In genomic region chr1:117895482-117896114, GRCh38 we compare ENCODE assay signal across 8 cellular contexts. TPM values are rescaled to one million over a fixed set of nuclear protein-coding genes. Genes with fewer than 3 reads are reported as not detected.
DNase-seq lines count a peak whose midpoint lies in the region; ATAC-seq and TF ChIP-seq lines count a peak whose summit lies in the region.

No MANE protein-coding gene starts in this region.

- CTCF ChIA-PET in CD8-positive, alpha-beta memory T cell (lab: Charles Lee), result interaction anchor here (0.9 to 2.2 kb wide), 6 partner anchors 10 to 34 kb away, joined by 3 to 14 read pairs (median 4); partner anchors contain the start of genes GDAP2 and WDR3

- no peaks in the 10 kb centered on the region for H3K9me3 ChIP-seq in CD8-positive, alpha-beta memory T cell (ENCODE audit: low read length)
- H3K9me3 ChIP-seq in lung (ENCODE audit: control insufficient read depth in 2 of 2, insufficient read depth in 1 of 2, low read length in 1 of 2), result no peaks in the 10 kb centered on the region

- H3K4me3 ChIP-seq in CD8-positive, alpha-beta memory T cell (ENCODE audit: low read length), result no peak overlapping the region
- H3K4me3 ChIP-seq in choroid plexus epithelial cell (ENCODE audit: low read depth, low read length), result no peak overlapping the region
- no peak overlapping the region for H3K4me3 ChIP-seq in lung

- H3K27ac Mint-ChIP-seq in CD8-positive, alpha-beta memory T cell, result peak overlapping the region in 6 of 8 donors; percentile 1 to 51 (median 10)

- no peaks in the 10 kb centered on the region for H3K27me3 Mint-ChIP-seq in CD8-positive, alpha-beta memory T cell

- TF ChIP-seq CTCF in choroid plexus epithelial cell (conservative IDR thresholded peaks at IDR 0.05; ENCODE audit: low read depth, low read length) (peak; percentile 81), lung (IDR thresholded peaks at IDR 0.05; ENCODE audit: control extremely low read depth, extremely low read depth) (peak; percentile 47)

- no peak overlapping the region for H3K27ac ChIP-seq in CD8-positive, alpha-beta memory T cell (ENCODE audit: low read depth, low read length)
- no peak overlapping the region for H3K27ac ChIP-seq in lung (ENCODE audit: low read depth in 1 of 2, low read length in 1 of 2)

- peaks cover 12% of the 10 kb centered on the region for H3K36me3 ChIP-seq in CD8-positive, alpha-beta memory T cell (ENCODE audit: insufficient read depth, low read length)
- H3K36me3 ChIP-seq in lung (ENCODE audit: control insufficient read depth in 2 of 2, insufficient read depth in 2 of 2, low read length in 2 of 2), result peaks cover 12 to 21% of the 10 kb centered on the region in 2 donors

- POLR2A ChIA-PET in CD8-positive, alpha-beta memory T cell (lab: Charles Lee), result no interaction called here

- peaks cover 4 to 71% (median 23%) of the 10 kb centered on the region in 3 donors for H3K36me3 Mint-ChIP-seq in CD8-positive, alpha-beta memory T cell

- ATAC-seq in GM19324 (IDR thresholded peaks at IDR 0.05; ENCODE audit: low FRiP score, unreplicated experiment), result peak; percentile 52
- ATAC-seq in HG03439 (IDR thresholded peaks at IDR 0.05; ENCODE audit: unreplicated experiment), result peak; percentile 88
- no peak for ATAC-seq in lung (ENCODE audit: insufficient read depth, low FRiP score)

- WGBS in lung, 2 donors, result 26 to 39% methylated on average over 4 of the region's 4 CpGs

- H3K4me1 ChIP-seq in CD8-positive, alpha-beta memory T cell (ENCODE audit: insufficient read depth, low read length), result no peaks in the 10 kb centered on the region
- H3K4me1 ChIP-seq in lung (ENCODE audit: control insufficient read depth in 2 of 2, insufficient read depth in 2 of 2, low read length in 2 of 2), result no peaks in the 10 kb centered on the region

- H3K27me3 ChIP-seq in CD8-positive, alpha-beta memory T cell (ENCODE audit: insufficient read depth, low read length, poor library complexity, severe bottlenecking), result no peaks in the 10 kb centered on the region
- no peaks in the 10 kb centered on the region for H3K27me3 ChIP-seq in lung (ENCODE audit: control insufficient read depth, insufficient read depth)

- peak; percentile 18 to 60 (median 33) for DNase-seq in CD8-positive, alpha-beta memory T cell
- peak; percentile 60 for DNase-seq in NCI-H345 treated with DMSO at 0.1 percent for 48 hours (lab: John Stamatoyannopoulos, UW; ENCODE audit: unreplicated experiment)
- peak; percentile 52 for DNase-seq in activated CD4-positive, CD25-positive, alpha-beta regulatory T cell treated with anti-CD3 and anti-CD28 coated beads, Interleukin-2, amount 50 U/mL, for 72 hours
- peak; percentile 94 for DNase-seq in choroid plexus epithelial cell (ENCODE audit: low read depth)
- DNase-seq in lung (ENCODE audit: low spot score), result peak; percentile 54
- peak; percentile 28 for DNase-seq in stimulated activated CD8-positive, alpha-beta memory T cell treated with anti-CD3 and anti-CD28 coated beads, Interleukin-15, amount 100 ng/mL, for 1 hour (ENCODE audit: low read depth)

- no peak overlapping the region for H3K4me3 Mint-ChIP-seq in CD8-positive, alpha-beta memory T cell

- H3K4me1 Mint-ChIP-seq in CD8-positive, alpha-beta memory T cell, result peaks cover 1 to 5% (median 4%) of the 10 kb centered on the region in 3 donors

- H3K9me3 Mint-ChIP-seq in CD8-positive, alpha-beta memory T cell, result no peaks in the 10 kb centered on the region

RNA-seq across cellular contexts. Expression of gene GDAP2, which starts 33.8 kb away (rescaled TPM):
- 10 to 100 TPM; 26.4 to 31.7 TPM for total RNA-seq in CD8-positive, alpha-beta memory T cell
- 10.0 TPM for polyA plus RNA-seq in CD8-positive, alpha-beta memory T cell
- total RNA-seq in lung, result 10 to 100 TPM; 27.0 to 52.2 TPM
- 1 to 10 TPM; 5.1 to 7.4 TPM for polyA plus RNA-seq in lung

RNA-seq across cellular contexts. Expression of gene WDR3, which starts 33.9 kb away (rescaled TPM):
- 10 to 100 TPM; 77.2 to 81.4 TPM for total RNA-seq in CD8-positive, alpha-beta memory T cell
- polyA plus RNA-seq in CD8-positive, alpha-beta memory T cell, result 30.1 TPM
- total RNA-seq in lung, result 10 to 100 TPM; 19.7 to 19.8 TPM
- 10 to 100 TPM in 1 of 2 donors, 1 to 10 TPM in 1; 2.8 to 15.4 TPM for polyA plus RNA-seq in lung

Comparison
In these comparisons a context has a peak if more than half of its experiments do, and no peak if none do; other contexts are left out.
1. DNase-seq: peak in every context shown above with its lines; median percentile 94 in choroid plexus epithelial cell; 60 in NCI-H345 treated with DMSO at 0.1 percent for 48 hours; 54 in lung; 52 in activated CD4-positive, CD25-positive, alpha-beta regulatory T cell treated with anti-CD3 and anti-CD28 coated beads, Interleukin-2, amount 50 U/mL, for 72 hours; 33 in CD8-positive, alpha-beta memory T cell; 28 in stimulated activated CD8-positive, alpha-beta memory T cell treated with anti-CD3 and anti-CD28 coated beads, Interleukin-15, amount 100 ng/mL, for 1 hour.